8 cellular contexts compared by ENCODE assay signal in genomic region chr9:2242778-2243395, GRCh38.
A peak's percentile ranks its signal among the peaks of the same experiment; 100 is the strongest.
DNase-seq lines count a peak whose midpoint lies in the region; ATAC-seq and TF ChIP-seq lines count a peak whose summit lies in the region.

No MANE protein-coding gene starts in this region.

- H3K4me1 Mint-ChIP-seq in Calu3 (ENCODE audit: low read depth, unreplicated experiment) (peaks cover 36% of the 10 kb centered on the region), nephron (peaks cover 44% of the 10 kb centered on the region)
- H3K4me1 Mint-ChIP-seq in effector memory CD8-positive, alpha-beta T cell (ENCODE audit: low read depth in 2 of 2): peaks cover 8 to 16% of the 10 kb centered on the region in 2 donors

- DNase-seq in Calu3 (peak; percentile 40), NCI-H2227 treated with DMSO at 0.1 percent for 48 hours (lab: John Stamatoyannopoulos, UW) (peak; percentile 46), ureter (ENCODE audit: low spot score) (no peak), posterior cingulate gyrus (no peak)
- DNase-seq in effector memory CD8-positive, alpha-beta T cell: no peak

- no peak for TF ChIP-seq CTCF in Calu3 (IDR thresholded peaks at IDR 0.05; ENCODE audit: unreplicated experiment)
- no peak for TF ChIP-seq CTCF in nephron (IDR thresholded peaks at IDR 0.05; ENCODE audit: unreplicated experiment in 3 of 3)

- H3K27me3 Mint-ChIP-seq in Calu3 (ENCODE audit: unreplicated experiment) (no peaks in the 10 kb centered on the region), nephron (ENCODE audit: low read depth) (no peaks in the 10 kb centered on the region)
- H3K27me3 Mint-ChIP-seq in effector memory CD8-positive, alpha-beta T cell: peaks cover 23 to 41% of the 10 kb centered on the region in 2 donors

- H3K27ac Mint-ChIP-seq in Calu3 (ENCODE audit: unreplicated experiment): peak overlapping the region; percentile 83
- H3K27ac Mint-ChIP-seq in effector memory CD8-positive, alpha-beta T cell: peak overlapping the region in 1 of 2 donors; percentile 88
- H3K27ac Mint-ChIP-seq in nephron: peak overlapping the region; percentile 91 to 96 (median 92)

- peaks cover 2% of the 10 kb centered on the region for H3K9me3 Mint-ChIP-seq in Calu3 (ENCODE audit: low read depth, unreplicated experiment)
- no peaks in the 10 kb centered on the region for H3K9me3 Mint-ChIP-seq in effector memory CD8-positive, alpha-beta T cell
- peaks cover 11% of the 10 kb centered on the region for H3K9me3 Mint-ChIP-seq in nephron

- peaks cover 20% of the 10 kb centered on the region for H3K36me3 Mint-ChIP-seq in Calu3 (ENCODE audit: insufficient read depth, unreplicated experiment)
- H3K36me3 Mint-ChIP-seq in effector memory CD8-positive, alpha-beta T cell (ENCODE audit: insufficient read depth): no peaks in the 10 kb centered on the region
- H3K36me3 Mint-ChIP-seq in nephron (ENCODE audit: low read depth): peaks cover 7% of the 10 kb centered on the region

- no peak for ATAC-seq in effector memory CD8-positive, alpha-beta T cell (replicated peaks)
- ATAC-seq in HG03521 (IDR thresholded peaks at IDR 0.05; ENCODE audit: unreplicated experiment) (no peak), GM18867 (IDR thresholded peaks at IDR 0.05; ENCODE audit: unreplicated experiment) (no peak)

- peak overlapping the region; percentile 77 for H3K4me3 Mint-ChIP-seq in Calu3 (ENCODE audit: low read depth, unreplicated experiment)
- H3K4me3 Mint-ChIP-seq in effector memory CD8-positive, alpha-beta T cell: peak overlapping the region; percentile 76 to 81
- H3K4me3 Mint-ChIP-seq in nephron: peak overlapping the region; percentile 83 to 88 (median 87)

- intact Hi-C loops in Calu3 (cut with micrococcal nuclease; ENCODE audit: unreplicated experiment): loop anchor here (5.0 to 10.0 kb wide), 3 partner anchors 52 to 382 kb away; partner anchors contain the start of gene VLDLR
- intact Hi-C loops in posterior cingulate gyrus (cut with DNase I): loop anchor here (2.0 to 10.0 kb wide), 4 partner anchors 81 to 602 kb away; partner anchors contain the start of gene PUM3

- no TSS peak for BruUV-seq in Calu3 (replicated peaks; lab: Mats Ljungman, UMichigan)

- CTCF ChIA-PET in Calu3 (lab: Charles Lee): interaction anchor here (0.6 to 1.3 kb wide), 5 partner anchors 12 to 1598 kb away, joined by 3 to 7 read pairs (median 3); no protein-coding TSS in a partner anchor

Comparison
In these comparisons a context has a peak if more than half of its experiments do, and no peak if none do; other contexts are left out.
1. DNase-seq: peak in Calu3 (single experiment) and NCI-H2227 treated with DMSO at 0.1 percent for 48 hours (single experiment); none in effector memory CD8-positive, alpha-beta T cell (0 of 3), ureter (single experiment) and posterior cingulate gyrus (0 of 10).
2. Peak in every context shown above with its lines, with median percentiles within 50 percentile points of each other: H3K4me3 Mint-ChIP-seq.